ENCODE assay signal across 10 cellular contexts in genomic region chr15:100934735-100935134, GRCh38. TPM values are rescaled to one million over a fixed set of nuclear protein-coding genes. Genes with fewer than 3 reads are reported as not detected.
DNase-seq lines count a peak whose midpoint lies in the region; ATAC-seq lines count a peak whose summit lies in the region.
"Had no signal": no experiment of that assay in that cellular context is flagged by ENCODE, and none has a peak within 500 bp of the region (broad histone marks: within the 10 kb centered on the region; RNA-seq: fewer than 3 reads in every experiment).

No MANE protein-coding gene starts in this region.

- peaks cover 60% of the 10 kb centered on the region for H3K36me3 Mint-ChIP-seq in dendritic cell treated with granulocyte-macrophage colony-stimulating factor and Interleukin-4, amounts not matched to agents 40 ng/mL and 50 ng/mL, for 4 days (ENCODE audit: low read depth)
- no peaks in the 10 kb centered on the region for H3K36me3 Mint-ChIP-seq in activated T-cell treated with anti-CD3 and anti-CD28 coated beads, Interleukin-2, amount 50 U/mL, for 72 hours (ENCODE audit: insufficient read depth in 2 of 2)

- DNase-seq in SKM-1 treated with dmso at 0.1 percent for 144 hours (lab: John Stamatoyannopoulos, UW; ENCODE audit: unreplicated experiment) (peak; percentile 53), SKM-1 (lab: John Stamatoyannopoulos, UW; ENCODE audit: unreplicated experiment) (no peak), NAMALWA (ENCODE audit: low spot score) (peak; percentile 65), ureter (ENCODE audit: low spot score) (no peak)
- no peak for DNase-seq in activated T-cell treated with anti-CD3 and anti-CD28 coated beads, Interleukin-2, amount 50 U/mL, for 72 hours
- DNase-seq: NCI-H446 treated with DMSO at 0.1 percent for 48 hours had no signal

- H3K27ac Mint-ChIP-seq in dendritic cell treated with granulocyte-macrophage colony-stimulating factor and Interleukin-4, amounts not matched to agents 40 ng/mL and 50 ng/mL, for 4 days: peak overlapping the region; percentile 76
- H3K27ac Mint-ChIP-seq in activated T-cell treated with anti-CD3 and anti-CD28 coated beads, Interleukin-2, amount 50 U/mL, for 72 hours: no peak overlapping the region

- peaks cover 58% of the 10 kb centered on the region for H3K4me1 Mint-ChIP-seq in dendritic cell treated with granulocyte-macrophage colony-stimulating factor and Interleukin-4, amounts not matched to agents 40 ng/mL and 50 ng/mL, for 4 days (ENCODE audit: low read depth)
- no peaks in the 10 kb centered on the region for H3K4me1 Mint-ChIP-seq in activated T-cell treated with anti-CD3 and anti-CD28 coated beads, Interleukin-2, amount 50 U/mL, for 72 hours (ENCODE audit: low read depth)

- no peaks in the 10 kb centered on the region for H3K27me3 Mint-ChIP-seq in dendritic cell treated with granulocyte-macrophage colony-stimulating factor and Interleukin-4, amounts not matched to agents 40 ng/mL and 50 ng/mL, for 4 days
- H3K27me3 Mint-ChIP-seq in activated T-cell treated with anti-CD3 and anti-CD28 coated beads, Interleukin-2, amount 50 U/mL, for 72 hours (ENCODE audit: low read depth): peaks cover 8% of the 10 kb centered on the region

- H3K4me3 Mint-ChIP-seq in dendritic cell treated with granulocyte-macrophage colony-stimulating factor and Interleukin-4, amounts not matched to agents 40 ng/mL and 50 ng/mL, for 4 days: no peak overlapping the region
- H3K4me3 Mint-ChIP-seq in activated T-cell treated with anti-CD3 and anti-CD28 coated beads, Interleukin-2, amount 50 U/mL, for 72 hours: no peak overlapping the region

- H3K9me3 Mint-ChIP-seq in dendritic cell treated with granulocyte-macrophage colony-stimulating factor and Interleukin-4, amounts not matched to agents 40 ng/mL and 50 ng/mL, for 4 days: no peaks in the 10 kb centered on the region
- H3K9me3 Mint-ChIP-seq in activated T-cell treated with anti-CD3 and anti-CD28 coated beads, Interleukin-2, amount 50 U/mL, for 72 hours: no peaks in the 10 kb centered on the region

- intact Hi-C loops in dendritic cell treated with granulocyte-macrophage colony-stimulating factor and Interleukin-4, amounts not matched to agents 40 ng/mL and 50 ng/mL, for 4 days (cut with micrococcal nuclease): no loop called here

- ATAC-seq in GM18870 (IDR thresholded peaks at IDR 0.05; ENCODE audit: unreplicated experiment) (no peak), GM19452 (IDR thresholded peaks at IDR 0.05; ENCODE audit: unreplicated experiment) (no peak)
- ATAC-seq in activated T-cell treated with anti-CD3 and anti-CD28 coated beads, Interleukin-2, amount 50 U/mL, for 72 hours (replicated peaks in 1 of 2): no peak

RNA-seq across cellular contexts. Expression of gene LRRK1, which starts 15.6 kb away (rescaled TPM):
- 1 to 10 TPM in 1 of 2 donors, under 1 TPM in 1; 0.74 to 1.2 TPM for total RNA-seq in activated T-cell treated with anti-CD3 and anti-CD28 coated beads, Interleukin-2, amount 50 U/mL, for 72 hours
- total RNA-seq in ureter: 29.5 TPM

RNA-seq across cellular contexts. Expression of gene ALDH1A3, which starts 55.1 kb away (rescaled TPM):
- total RNA-seq in activated T-cell treated with anti-CD3 and anti-CD28 coated beads, Interleukin-2, amount 50 U/mL, for 72 hours: under 1 TPM in 1 of 2 donors, not detected in 1; 0.14 TPM
- total RNA-seq in ureter: 24.2 TPM
- total RNA-seq: T-helper 2 cell treated with Interferon-gamma antibody and Interleukin-4, amounts not matched to agents 100 ng/mL and 5 ng/mL, for 36 hours had no signal

Comparison
In these comparisons a context has a peak if more than half of its experiments do, and no peak if none do; other contexts are left out.
1. DNase-seq: peak in SKM-1 treated with dmso at 0.1 percent for 144 hours (single experiment) and NAMALWA (single experiment); none in SKM-1 (single experiment), activated T-cell treated with anti-CD3 and anti-CD28 coated beads, Interleukin-2, amount 50 U/mL, for 72 hours (0 of 2) and ureter (single experiment).
2. RNA of gene LRRK1, which starts 15.6 kb away (total RNA-seq): 29.5 TPM in ureter (single experiment); 0.74 to 1.2 TPM in activated T-cell treated with anti-CD3 and anti-CD28 coated beads, Interleukin-2, amount 50 U/mL, for 72 hours; every median in the first group is over 10 times any median in the second.
3. RNA of gene ALDH1A3, which starts 55.1 kb away (total RNA-seq): 24.2 TPM in ureter (single experiment); 0.14 TPM in activated T-cell treated with anti-CD3 and anti-CD28 coated beads, Interleukin-2, amount 50 U/mL, for 72 hours; every median in the first group is over 10 times any median in the second.